14 cellular contexts compared by ENCODE assay signal in genomic region chr2:239716536-239717318, GRCh38.
A peak's percentile ranks its signal among the peaks of the same experiment; 100 is the strongest.
DNase-seq lines count a peak whose midpoint lies in the region; ATAC-seq and TF ChIP-seq lines count a peak whose summit lies in the region.
"Had no signal": no experiment of that assay in that cellular context is flagged by ENCODE, and none has a peak within 500 bp of the region (broad histone marks: within the 10 kb centered on the region; RNA-seq: fewer than 3 reads in every experiment).

No MANE protein-coding gene starts in this region.

- peaks cover 0 to 16% (median 0%) of the 10 kb centered on the region in 3 donors for H3K4me1 ChIP-seq in gastroesophageal sphincter
- H3K4me1 ChIP-seq in tibial nerve: peaks cover 0 to 18% (median 1%) of the 10 kb centered on the region in 4 donors
- H3K4me1 ChIP-seq: Caco-2, tibial artery had no signal

- 20 to 36% methylated on average over 1 to 12 of the region's 16 CpGs for WGBS in gastroesophageal sphincter (ENCODE audit: low coverage in 1 of 2), 2 donors
- WGBS in tibial nerve, 2 donors: 34 to 37% methylated on average over 16 of the region's 16 CpGs

- no peak for TF ChIP-seq EP300 in gastroesophageal sphincter (IDR thresholded peaks at IDR 0.05)
- TF ChIP-seq EP300 in tibial nerve (IDR thresholded peaks at IDR 0.05): peak in 1 of 2 donors; percentile 77

- H3K9me3 Mint-ChIP-seq in effector memory CD8-positive, alpha-beta T cell: peaks cover 0 to 2% of the 10 kb centered on the region in 2 donors
- H3K9me3 Mint-ChIP-seq: central memory CD8-positive, alpha-beta T cell had no signal

- H3K27ac ChIP-seq in gastroesophageal sphincter (no peak overlapping the region), tibial nerve (peak overlapping the region in 1 of 4 donors; percentile 50)
- H3K27ac ChIP-seq: tibial artery had no signal

- H3K4me3 Mint-ChIP-seq in effector memory CD8-positive, alpha-beta T cell: no peak overlapping the region
- H3K4me3 Mint-ChIP-seq: central memory CD8-positive, alpha-beta T cell had no signal

- no peak for TF ChIP-seq POLR2A in gastroesophageal sphincter (IDR thresholded peaks at IDR 0.05)
- no peak for TF ChIP-seq POLR2A in tibial nerve (IDR thresholded peaks at IDR 0.05)

- H3K9me3 ChIP-seq in gastroesophageal sphincter (peaks cover 0 to 24% (median 0%) of the 10 kb centered on the region in 3 donors), tibial nerve (peaks cover 0 to 37% (median 3%) of the 10 kb centered on the region in 4 donors)
- H3K9me3 ChIP-seq: Caco-2 had no signal

- peak; percentile 52 for ATAC-seq in gastroesophageal sphincter
- no peak for ATAC-seq in effector memory CD8-positive, alpha-beta T cell (replicated peaks)

- H3K4me3 ChIP-seq in gastroesophageal sphincter (no peak overlapping the region), tibial nerve (no peak overlapping the region)
- H3K4me3 ChIP-seq: tibial artery had no signal

- no peaks in the 10 kb centered on the region for H3K4me1 Mint-ChIP-seq in effector memory CD8-positive, alpha-beta T cell (ENCODE audit: low read depth in 2 of 2)
- H3K4me1 Mint-ChIP-seq: central memory CD8-positive, alpha-beta T cell had no signal

- DNase-seq in NCI-H748 (lab: John Stamatoyannopoulos, UW; ENCODE audit: unreplicated experiment): peak; percentile 30
- DNase-seq in NCI-H748 treated with DMSO at 0.1 percent for 48 hours (lab: John Stamatoyannopoulos, UW): no peak
- DNase-seq in middle frontal gyrus (ENCODE audit: extremely low spot score, low spot score): peak; percentile 20
- DNase-seq in tibial nerve (ENCODE audit: low spot score in 2 of 2): peak; percentile 59 to 61
- DNase-seq in HUDEP-2 (lab: John Stamatoyannopoulos, UW; ENCODE audit: unreplicated experiment in 76 of 76): no peak
- DNase-seq in effector memory CD8-positive, alpha-beta T cell: no peak
- no peak for DNase-seq in NCI-H82 treated with DMSO at 0.1 percent for 48 hours (lab: John Stamatoyannopoulos, UW; ENCODE audit: unreplicated experiment)
- DNase-seq: activated CD4-positive, alpha-beta T cell treated with anti-CD3 and anti-CD28 coated beads for 48 hours; NCI-H1048; NCI-H82 had no signal

- H3K27me3 Mint-ChIP-seq in effector memory CD8-positive, alpha-beta T cell: peaks cover 6 to 11% of the 10 kb centered on the region in 2 donors

- TF ChIP-seq CTCF in gastroesophageal sphincter (IDR thresholded peaks at IDR 0.05) (no peak), tibial nerve (IDR thresholded peaks at IDR 0.05) (no peak)

- no peak overlapping the region for H3K27ac Mint-ChIP-seq in effector memory CD8-positive, alpha-beta T cell

- H3K27me3 ChIP-seq in gastroesophageal sphincter: no peaks in the 10 kb centered on the region
- no peaks in the 10 kb centered on the region for H3K27me3 ChIP-seq in tibial nerve
- H3K27me3 ChIP-seq: tibial artery had no signal

- no peaks in the 10 kb centered on the region for H3K36me3 Mint-ChIP-seq in effector memory CD8-positive, alpha-beta T cell (ENCODE audit: insufficient read depth)

- H3K36me3 ChIP-seq in gastroesophageal sphincter: no peaks in the 10 kb centered on the region
- H3K36me3 ChIP-seq in tibial nerve: no peaks in the 10 kb centered on the region
- H3K36me3 ChIP-seq: tibial artery had no signal

Comparison
In these comparisons a context has a peak if more than half of its experiments do, and no peak if none do; other contexts are left out.
1. DNase-seq: peak in NCI-H748 (single experiment), middle frontal gyrus (single experiment) and tibial nerve (2 of 2); none in NCI-H748 treated with DMSO at 0.1 percent for 48 hours (single experiment), HUDEP-2 (0 of 76), effector memory CD8-positive, alpha-beta T cell (0 of 3) and NCI-H82 treated with DMSO at 0.1 percent for 48 hours (single experiment).